1 cellular context compared by ENCODE assay signal in the genomic region with DNA sequence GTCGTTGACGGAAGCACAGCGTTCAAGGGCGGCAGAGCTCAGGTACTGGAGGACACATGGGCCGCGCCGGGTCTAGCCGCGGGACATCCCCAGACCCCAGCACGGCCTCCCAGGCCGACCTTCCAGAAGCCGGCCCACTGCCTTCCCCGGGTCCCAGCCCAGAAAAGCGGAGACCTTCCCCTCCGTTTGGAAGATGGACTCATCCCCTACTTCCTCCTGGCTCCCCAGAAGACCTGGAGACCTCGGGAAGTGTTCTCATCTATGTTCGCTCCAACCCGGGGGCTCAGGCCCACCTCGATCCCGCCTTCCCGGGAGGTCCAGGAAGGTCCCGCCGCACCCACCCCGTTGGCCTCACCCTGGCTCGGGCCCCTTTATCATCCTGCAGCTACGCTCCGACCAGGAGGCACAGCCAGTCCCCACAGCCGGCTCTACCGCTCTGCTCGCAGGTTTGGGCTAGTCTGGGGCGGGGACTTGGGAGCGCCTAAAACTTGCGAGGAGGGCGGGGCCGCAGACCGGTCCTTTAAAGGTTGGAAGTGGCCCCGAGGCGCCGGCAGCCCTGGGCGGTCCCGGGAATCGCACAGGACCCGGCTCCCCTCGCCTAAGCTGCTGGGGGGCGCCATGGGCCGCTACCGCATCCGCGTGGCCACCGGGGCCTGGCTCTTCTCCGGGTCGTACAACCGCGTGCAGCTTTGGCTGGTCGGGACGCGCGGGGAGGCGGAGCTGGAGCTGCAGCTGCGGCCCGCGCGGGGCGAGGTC.
A peak's percentile ranks its signal among the peaks of the same experiment; 100 is the strongest.
TF ChIP-seq lines count a peak whose summit lies in the region.

Gene ALOX12 (plus strand): TSS at position 550 of the 756 bp plus-strand sequence. CDS start 69 bp downstream, at position 619.

TF ChIP-seq in WTC11, 78 proteins besides CTCF, POLR2A, EP300 and RAD21 (continued from another document):
- TF ChIP-seq E2F5 (CRISPR knock-in tag; IDR thresholded peaks at IDR 0.05) (peak; percentile 27; the same call in 1 of the 2 replicates), PRRX2 (CRISPR knock-in tag; IDR thresholded peaks at IDR 0.05) (no peak), TP53 (CRISPR knock-in tag; IDR thresholded peaks at IDR 0.05) (no peak), AFF4 (CRISPR knock-in tag; IDR thresholded peaks at IDR 0.05; ENCODE audit: borderline replicate concordance) (no peak), ESRRA (CRISPR knock-in tag; IDR thresholded peaks at IDR 0.05; ENCODE audit: borderline replicate concordance) (peak; percentile 74; the same call in 1 of the 2 replicates), ZNF396 (CRISPR knock-in tag; IDR thresholded peaks at IDR 0.05; ENCODE audit: borderline replicate concordance) (no peak), ELF4 (CRISPR knock-in tag; IDR thresholded peaks at IDR 0.05; ENCODE audit: low read depth) (peak; percentile 76; the same call in 1 of the 2 replicates), FOXK1 (CRISPR knock-in tag; IDR thresholded peaks at IDR 0.05) (peak; percentile 72; the same call in 1 of the 2 replicates), JUN (CRISPR knock-in tag; IDR thresholded peaks at IDR 0.05) (peak; percentile 60; the same call in 1 of the 2 replicates), FOXP1 (CRISPR knock-in tag; IDR thresholded peaks at IDR 0.05; ENCODE audit: borderline replicate concordance) (peak; percentile 86), MYBL2 (CRISPR knock-in tag; IDR thresholded peaks at IDR 0.05) (peak; percentile 59), NFATC4 (CRISPR knock-in tag; IDR thresholded peaks at IDR 0.05) (no peak), CBFB (CRISPR knock-in tag; IDR thresholded peaks at IDR 0.05; ENCODE audit: low read depth) (no peak), NFYB (CRISPR knock-in tag; conservative IDR thresholded peaks at IDR 0.05; ENCODE audit: low read depth) (no peak), ZNF219 (CRISPR knock-in tag; IDR thresholded peaks at IDR 0.05; ENCODE audit: borderline replicate concordance) (0 out of 2 replicates have a peak, but pooled peaks have one; percentile 50), ZBTB21 (CRISPR knock-in tag; IDR thresholded peaks at IDR 0.05; ENCODE audit: borderline replicate concordance) (no peak), ATF1 (CRISPR knock-in tag; IDR thresholded peaks at IDR 0.05) (no peak), ZMAT4 (CRISPR knock-in tag; IDR thresholded peaks at IDR 0.05) (no peak), PRDM15 (CRISPR knock-in tag; IDR thresholded peaks at IDR 0.05) (peak; percentile 89), ZNF423 (CRISPR knock-in tag; IDR thresholded peaks at IDR 0.05) (peak; percentile 7; the same call in 1 of the 2 replicates), TEAD1 (CRISPR knock-in tag; IDR thresholded peaks at IDR 0.05) (0 out of 2 replicates have a peak, but pooled peaks have one; percentile 68), ZSCAN18 (CRISPR knock-in tag; IDR thresholded peaks at IDR 0.05) (no peak), ZNF671 (CRISPR knock-in tag; IDR thresholded peaks at IDR 0.05) (no peak), TEAD4 (CRISPR knock-in tag; IDR thresholded peaks at IDR 0.05) (peak; percentile 80; the same call in 1 of the 2 replicates), MAX (CRISPR knock-in tag; IDR thresholded peaks at IDR 0.05) (peak; percentile 68; the same call in 1 of the 2 replicates), KAT7 (CRISPR knock-in tag; IDR thresholded peaks at IDR 0.05; ENCODE audit: borderline replicate concordance) (0 out of 2 replicates have a peak, but pooled peaks have one; percentile 78), ZNF121 (CRISPR knock-in tag; IDR thresholded peaks at IDR 0.05) (no peak)
